In genomic region chr7:105853931-105854419, GRCh38 we compare ENCODE assay signal across 11 cellular contexts. TPM values are rescaled to one million over a fixed set of nuclear protein-coding genes. Genes with fewer than 3 reads are reported as not detected.
DNase-seq lines count a peak whose midpoint lies in the region; ATAC-seq and TF ChIP-seq lines count a peak whose summit lies in the region.
"Had no signal": no experiment of that assay in that cellular context is flagged by ENCODE, and none has a peak within 500 bp of the region (broad histone marks: within the 10 kb centered on the region; RNA-seq: fewer than 3 reads in every experiment).

No MANE protein-coding gene starts in this region.

- H4K20me1 ChIP-seq in OCI-LY3 (ENCODE audit: insufficient read depth, low read length): no peaks in the 10 kb centered on the region

- H3K4me2 ChIP-seq in OCI-LY3 (ENCODE audit: low read length) (peak overlapping the region; percentile 14), skeletal muscle satellite cell (ENCODE audit: low read length) (peak overlapping the region; percentile 16)

- H2AFZ ChIP-seq in OCI-LY3 (ENCODE audit: low read depth, low read length): no peak overlapping the region

- DNase-seq in GM04503 (ENCODE audit: low read depth) (peak; percentile 34), fibroblast of villous mesenchyme (ENCODE audit: low read depth) (peak; percentile 43), HPDE6-E6E7 (ENCODE audit: extremely low spot score) (no peak), NCI-H748 (lab: John Stamatoyannopoulos, UW; ENCODE audit: unreplicated experiment) (no peak), NCI-H2196 (lab: John Stamatoyannopoulos, UW; ENCODE audit: unreplicated experiment) (no peak)
- DNase-seq: NCI-H774 had no signal

- H3K4me3 ChIP-seq in OCI-LY3 (ENCODE audit: low read length) (no peak overlapping the region), fibroblast of villous mesenchyme (ENCODE audit: low read depth, low read length) (no peak overlapping the region), skeletal muscle satellite cell (ENCODE audit: low read length) (no peak overlapping the region)
- H3K4me3 ChIP-seq: suprapubic skin had no signal

- TF ChIP-seq CTCF in OCI-LY3 (IDR thresholded peaks at IDR 0.05; ENCODE audit: low read depth, low read length) (no peak), fibroblast of villous mesenchyme (IDR thresholded peaks at IDR 0.05; ENCODE audit: insufficient read depth, low read depth, low read length) (peak; percentile 22)

- peaks cover 8% of the 10 kb centered on the region for H3K4me1 ChIP-seq in OCI-LY3 (ENCODE audit: low read length)
- peaks cover 17% of the 10 kb centered on the region for H3K4me1 ChIP-seq in skeletal muscle satellite cell (ENCODE audit: control insufficient read depth, insufficient read depth, low read length)

- H3K9me3 ChIP-seq in OCI-LY3 (ENCODE audit: insufficient read depth, low read length): no peaks in the 10 kb centered on the region
- no peaks in the 10 kb centered on the region for H3K9me3 ChIP-seq in skeletal muscle satellite cell (replicated peaks; ENCODE audit: low read length)
- H3K9me3 ChIP-seq: suprapubic skin had no signal

- H3K9ac ChIP-seq in OCI-LY3 (ENCODE audit: low read length) (no peak overlapping the region), skeletal muscle satellite cell (ENCODE audit: low read depth, low read length) (peak overlapping the region; percentile 17)

- H3K36me3 ChIP-seq in OCI-LY3 (replicated peaks; ENCODE audit: low read depth, low read length) (no peaks in the 10 kb centered on the region), skeletal muscle satellite cell (ENCODE audit: insufficient read depth, low read length) (no peaks in the 10 kb centered on the region)
- H3K36me3 ChIP-seq: suprapubic skin had no signal

- H3K79me2 ChIP-seq in OCI-LY3 (ENCODE audit: low read length): no peaks in the 10 kb centered on the region

- ATAC-seq in GM18907 (IDR thresholded peaks at IDR 0.05; ENCODE audit: unreplicated experiment): no peak
- ATAC-seq: HCT116 had no signal

- H3K27me3 ChIP-seq in OCI-LY3 (ENCODE audit: low read depth, low read length) (peaks cover 22% of the 10 kb centered on the region; the same call in 1 of the 2 replicates), skeletal muscle satellite cell (ENCODE audit: control insufficient read depth, insufficient read depth, low read length) (no peaks in the 10 kb centered on the region)
- H3K27me3 ChIP-seq: suprapubic skin had no signal

- H3K27ac ChIP-seq in OCI-LY3 (ENCODE audit: low read length): no peak overlapping the region
- H3K27ac ChIP-seq: suprapubic skin had no signal

RNA-seq across cellular contexts. Expression of gene ATXN7L1, which starts 22.4 kb away (rescaled TPM):
- 11.3 and 17.3 TPM in 2 replicates for total RNA-seq in fibroblast of villous mesenchyme
- 5.3 and 6.8 TPM in 2 replicates for total RNA-seq in skeletal muscle satellite cell (2012; rRNA removed)

Comparison
In these comparisons a context has a peak if more than half of its experiments do, and no peak if none do; other contexts are left out.
1. DNase-seq: peak in GM04503 (single experiment) and fibroblast of villous mesenchyme (single experiment); none in HPDE6-E6E7 (single experiment), NCI-H748 (single experiment) and NCI-H2196 (single experiment).